34 cellular contexts compared by ENCODE assay signal in the genomic region with DNA sequence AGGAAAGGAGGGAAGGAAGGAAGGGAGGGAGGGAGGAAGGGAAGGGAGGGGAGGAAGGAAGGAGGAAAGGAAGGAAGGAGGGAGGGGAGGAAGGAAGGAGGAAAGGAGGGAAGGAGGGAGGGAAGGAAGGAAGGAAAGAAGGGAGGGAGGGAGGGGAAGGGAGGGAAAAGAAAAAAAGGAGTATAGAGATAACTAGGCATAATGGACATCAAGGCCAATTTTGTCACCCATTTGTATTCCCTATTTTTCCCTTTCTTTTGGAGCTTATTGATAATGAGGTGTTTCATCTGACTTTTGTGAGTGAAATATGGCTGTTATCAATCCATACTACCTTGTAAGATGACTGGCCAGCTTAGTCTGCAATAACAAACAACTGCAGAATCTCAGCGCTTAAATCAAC.
"Had no signal": no experiment of that assay in that cellular context is flagged by ENCODE, and none has a peak within 500 bp of the region (broad histone marks: within the 10 kb centered on the region; RNA-seq: fewer than 3 reads in every experiment).

No MANE protein-coding gene starts in this region.

- H3K36me3 ChIP-seq: adrenal gland, ascending aorta, brain microvascular endothelial cell, breast epithelium, cardiac muscle cell had no signal

- ATAC-seq: activated naive CD4-positive, alpha-beta T cell treated with anti-CD3 and anti-CD28 coated beads, Interleukin-2, amount 50 U/mL, for 72 hours; activated naive CD8-positive, alpha-beta T cell treated with anti-CD3 and anti-CD28 coated beads, Interleukin-2, amount 50 U/mL, for 24 hours; activated T-cell treated with anti-CD3 and anti-CD28 coated beads, Interleukin-2, amount 50 U/mL, for 4 hours; activated T-cell treated with anti-CD3 and anti-CD28 coated beads, Interleukin-2, amount 50 U/mL, for 72 hours; activated T-helper 17 cell treated with anti-CD3 and anti-CD28 coated beads, Interleukin-2, amount 50 U/mL, for 72 hours; body of pancreas had no signal

- DNase-seq: activated effector memory CD4-positive, alpha-beta T cell treated with anti-CD3 and anti-CD28 coated beads, Interleukin-2, amount 50 U/mL, for 16 hours; activated effector memory CD4-positive, alpha-beta T cell treated with Interleukin-2 at 50 U/mL for 16 hours; activated gamma-delta T cell; activated gamma-delta T cell treated with Interleukin-2 at 50 U/mL for 16 hours; activated naive CD4-positive, alpha-beta T cell; activated naive CD4-positive, alpha-beta T cell treated with anti-CD3 and anti-CD28 coated beads for 36 hours; activated naive CD4-positive, alpha-beta T cell treated with anti-CD3 and anti-CD28 coated beads, Interleukin-2, amount 10 ng/mL, durations not matched to agents 7 days and 5 days; activated naive CD4-positive, alpha-beta T cell treated with anti-CD3 and anti-CD28 coated beads, Interleukin-2, amount 50 U/mL, for 16 hours; activated naive CD4-positive, alpha-beta T cell treated with Interleukin-2 at 50 U/mL for 16 hours; activated naive CD8-positive, alpha-beta T cell treated with anti-CD3 and anti-CD28 coated beads for 36 hours; activated naive CD8-positive, alpha-beta T cell treated with anti-CD3 and anti-CD28 coated beads, Interleukin-2, amount 10 ng/mL, durations not matched to agents 7 days and 5 days; activated naive CD8-positive, alpha-beta T cell treated with anti-CD3 and anti-CD28 coated beads, Interleukin-2, amount 50 U/mL, for 24 hours; activated T-cell treated with anti-CD3 and anti-CD28 coated beads, Interleukin-2, amount 50 U/mL, for 1 hour; activated T-cell treated with anti-CD3 and anti-CD28 coated beads, Interleukin-2, amount 50 U/mL, for 24 hours; activated T-cell treated with anti-CD3 and anti-CD28 coated beads, Interleukin-2, amount 50 U/mL, for 4 hours; activated T-cell treated with anti-CD3 and anti-CD28 coated beads, Interleukin-2, amount 50 U/mL, for 48 hours; activated T-cell treated with anti-CD3 and anti-CD28 coated beads, Interleukin-2, amount 50 U/mL, for 72 hours; adrenal gland; amniotic stem cell; amygdala; anterior cingulate cortex; aorta; body of pancreas; brain microvascular endothelial cell; caudate nucleus; central memory CD4-positive, alpha-beta T cell; cerebellar nuclear complex had no signal

- FAIRE-seq: astrocyte, bronchial epithelial cell had no signal

- H3K27me3 ChIP-seq: adrenal gland, ascending aorta, body of pancreas, brain microvascular endothelial cell, breast epithelium, cardiac muscle cell had no signal

- H3K4me1 ChIP-seq: adrenal gland, ascending aorta, body of pancreas, breast epithelium had no signal

- H3K9me3 ChIP-seq: adrenal gland, ascending aorta, body of pancreas, breast epithelium had no signal

- H3K27ac ChIP-seq: adrenal gland, ascending aorta, body of pancreas, brain microvascular endothelial cell, breast epithelium, cardiac muscle cell had no signal

- H3K4me3 ChIP-seq: adrenal gland, ascending aorta, body of pancreas, breast epithelium, cardiac muscle cell had no signal
